1 cellular context compared by ENCODE assay signal in the genomic region with DNA sequence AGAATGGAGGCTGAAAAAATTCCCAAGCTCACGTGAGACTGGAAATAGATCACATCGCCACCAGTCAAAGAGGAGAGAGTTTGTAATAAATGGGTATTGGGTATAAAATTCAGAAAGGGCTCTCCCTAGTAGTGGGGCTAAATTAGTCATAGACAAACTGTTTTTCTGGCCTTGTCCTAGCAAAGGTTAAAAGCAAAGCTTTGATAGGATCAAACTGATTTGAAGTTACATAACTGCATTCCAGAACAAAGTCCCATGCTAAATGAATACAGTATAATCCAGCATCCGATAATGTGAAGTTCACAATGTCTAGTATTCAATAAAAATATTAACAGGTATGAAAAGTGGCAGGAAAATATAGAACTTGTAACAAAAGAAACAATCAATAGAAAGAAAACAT.
TF ChIP-seq lines count a peak whose summit lies in the region.

No MANE protein-coding gene starts in this region.

TF ChIP-seq in IMR-90, 13 proteins besides CTCF, POLR2A, EP300 and RAD21:
- TF ChIP-seq, protein P1, sequence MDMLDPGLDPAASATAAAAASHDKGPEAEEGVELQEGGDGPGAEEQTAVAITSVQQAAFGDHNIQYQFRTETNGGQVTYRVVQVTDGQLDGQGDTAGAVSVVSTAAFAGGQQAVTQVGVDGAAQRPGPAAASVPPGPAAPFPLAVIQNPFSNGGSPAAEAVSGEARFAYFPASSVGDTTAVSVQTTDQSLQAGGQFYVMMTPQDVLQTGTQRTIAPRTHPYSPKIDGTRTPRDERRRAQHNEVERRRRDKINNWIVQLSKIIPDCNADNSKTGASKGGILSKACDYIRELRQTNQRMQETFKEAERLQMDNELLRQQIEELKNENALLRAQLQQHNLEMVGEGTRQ (IDR thresholded peaks at IDR 0.05; ENCODE audit: low read depth, low read length) = no peak
- no peak for TF ChIP-seq MAZ (IDR thresholded peaks at IDR 0.05; ENCODE audit: borderline replicate concordance, low read depth, low read length)
- TF ChIP-seq BHLHE40 (IDR thresholded peaks at IDR 0.05; ENCODE audit: low read depth, low read length) = no peak
- no peak for TF ChIP-seq CEBPB (IDR thresholded peaks at IDR 0.05; ENCODE audit: low read depth, low read length)
- TF ChIP-seq CHD1 (IDR thresholded peaks at IDR 0.05; ENCODE audit: low read depth, low read length) = no peak
- TF ChIP-seq RCOR1 (IDR thresholded peaks at IDR 0.05; ENCODE audit: insufficient replicate concordance, low read length) = no peak
- TF ChIP-seq, protein P2, sequence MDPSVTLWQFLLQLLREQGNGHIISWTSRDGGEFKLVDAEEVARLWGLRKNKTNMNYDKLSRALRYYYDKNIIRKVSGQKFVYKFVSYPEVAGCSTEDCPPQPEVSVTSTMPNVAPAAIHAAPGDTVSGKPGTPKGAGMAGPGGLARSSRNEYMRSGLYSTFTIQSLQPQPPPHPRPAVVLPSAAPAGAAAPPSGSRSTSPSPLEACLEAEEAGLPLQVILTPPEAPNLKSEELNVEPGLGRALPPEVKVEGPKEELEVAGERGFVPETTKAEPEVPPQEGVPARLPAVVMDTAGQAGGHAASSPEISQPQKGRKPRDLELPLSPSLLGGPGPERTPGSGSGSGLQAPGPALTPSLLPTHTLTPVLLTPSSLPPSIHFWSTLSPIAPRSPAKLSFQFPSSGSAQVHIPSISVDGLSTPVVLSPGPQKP (IDR thresholded peaks at IDR 0.05; ENCODE audit: borderline replicate concordance, low read depth, low read length) = no peak
- TF ChIP-seq FOS (IDR thresholded peaks at IDR 0.05; ENCODE audit: low read depth, low read length) = no peak
- no peak for TF ChIP-seq RFX5 (IDR thresholded peaks at IDR 0.05; ENCODE audit: low read depth, low read length)
- TF ChIP-seq SMC3 (IDR thresholded peaks at IDR 0.05; ENCODE audit: low read depth, low read length) = no peak
- TF ChIP-seq MXI1 (IDR thresholded peaks at IDR 0.05; ENCODE audit: borderline replicate concordance, low read depth, low read length) = no peak
TF ChIP-seq in IMR-90: peak in this region for 0.
